27 cellular contexts compared by ENCODE assay signal in the genomic region with DNA sequence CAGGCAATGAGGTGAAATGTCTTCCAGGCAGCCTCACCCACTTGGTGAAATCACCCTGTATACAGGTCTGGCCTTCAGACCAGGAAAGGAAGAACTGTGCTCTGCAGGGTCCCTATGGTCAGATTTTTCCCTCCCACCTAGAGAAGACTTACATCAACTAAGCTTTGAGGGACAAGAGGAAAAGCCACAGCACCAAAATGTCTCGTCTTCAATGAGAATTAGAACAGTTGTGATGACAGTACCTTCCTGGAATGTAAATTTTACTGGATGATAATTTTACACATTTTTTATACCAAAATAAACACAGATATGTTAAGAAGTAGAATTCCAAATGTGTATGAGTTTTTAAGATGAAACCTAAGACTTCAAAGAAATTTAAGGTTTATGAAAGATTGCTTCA.
"Had no signal": no experiment of that assay in that cellular context is flagged by ENCODE, and none has a peak within 500 bp of the region (broad histone marks: within the 10 kb centered on the region; RNA-seq: fewer than 3 reads in every experiment).

No MANE protein-coding gene starts in this region.

- DNase-seq: activated CD4-positive, alpha-beta T cell treated with anti-CD3 and anti-CD28 coated beads for 4 hours; activated CD4-positive, alpha-beta T cell treated with anti-CD3 and anti-CD28 coated beads, Interleukin-2, amount 50 U/mL, for 4 hours; activated effector memory CD4-positive, alpha-beta T cell treated with Interleukin-2 at 50 U/mL for 16 hours; activated naive CD4-positive, alpha-beta T cell treated with Interleukin-2 at 50 U/mL for 16 hours; activated T-cell treated with anti-CD3 and anti-CD28 coated beads for 4 hours; caudate nucleus; endodermal cell; foreskin melanocyte; heart right ventricle; lower lobe of right lung; mesenchymal stem cell; retina; sigmoid colon; stimulated activated CD4-positive, alpha-beta T cell treated with anti-CD3 and anti-CD28 coated beads, Interleukin-15, amount 100 ng/mL, for 24 hours; stimulated activated CD4-positive, alpha-beta T cell treated with anti-CD3 and anti-CD28 coated beads, Interleukin-2, amount 100 ng/mL, for 24 hours; stimulated activated naive B cell treated with anti-CD40 and anti-IgM and Interleukin-4, amounts not matched to agents 10 μg/mL and 1 μg/mL and 100 μg/mL, for 72 hours; stomach; tibial artery; upper lobe of right lung had no signal

- H3K9me3 ChIP-seq: ascending aorta, heart right ventricle, lower lobe of right lung, prostate gland, sigmoid colon, stomach, suprapubic skin, tibial artery, upper lobe of right lung had no signal

- H3K36me3 Mint-ChIP-seq: activated naive CD8-positive, alpha-beta T cell; stimulated activated naive B cell treated with anti-CD40 and anti-IgM and Interleukin-4, amounts not matched to agents 10 μg/mL and 1 μg/mL and 100 μg/mL, for 72 hours had no signal

- H3K4me3 ChIP-seq: ascending aorta, heart right ventricle, lower lobe of right lung, prostate gland, sigmoid colon, stomach, suprapubic skin, tibial artery, upper lobe of right lung had no signal

- H3K9me3 Mint-ChIP-seq: dendritic cell treated with granulocyte-macrophage colony-stimulating factor and Interleukin-4, amounts not matched to agents 40 ng/mL and 50 ng/mL, for 4 days; endodermal cell; nephron; stimulated activated naive B cell treated with anti-CD40 and anti-IgM and Interleukin-4, amounts not matched to agents 10 μg/mL and 1 μg/mL and 100 μg/mL, for 72 hours had no signal

- H3K27me3 Mint-ChIP-seq: dendritic cell treated with granulocyte-macrophage colony-stimulating factor and Interleukin-4, amounts not matched to agents 40 ng/mL and 50 ng/mL, for 4 days had no signal

- H3K27ac Mint-ChIP-seq: activated naive CD8-positive, alpha-beta T cell; dendritic cell treated with granulocyte-macrophage colony-stimulating factor and Interleukin-4, amounts not matched to agents 40 ng/mL and 50 ng/mL, for 4 days; endodermal cell; nephron; stimulated activated naive B cell treated with anti-CD40 and anti-IgM and Interleukin-4, amounts not matched to agents 10 μg/mL and 1 μg/mL and 100 μg/mL, for 72 hours had no signal

- ATAC-seq: esophagus mucosa; heart right ventricle; left lobe of liver; lower lobe of right lung; stimulated activated naive B cell treated with anti-CD40 and anti-IgM and Interleukin-4, amounts not matched to agents 10 μg/mL and 1 μg/mL and 100 μg/mL, for 72 hours; upper lobe of right lung had no signal

- H3K27ac ChIP-seq: ascending aorta, heart right ventricle, lower lobe of right lung, sigmoid colon, stomach, suprapubic skin, tibial artery, upper lobe of right lung had no signal

- H3K4me3 Mint-ChIP-seq: activated naive CD8-positive, alpha-beta T cell; dendritic cell treated with granulocyte-macrophage colony-stimulating factor and Interleukin-4, amounts not matched to agents 40 ng/mL and 50 ng/mL, for 4 days; endodermal cell; nephron; stimulated activated naive B cell treated with anti-CD40 and anti-IgM and Interleukin-4, amounts not matched to agents 10 μg/mL and 1 μg/mL and 100 μg/mL, for 72 hours had no signal

- H3K27me3 ChIP-seq: ascending aorta, heart right ventricle, sigmoid colon, stomach, suprapubic skin, tibial artery, upper lobe of right lung had no signal

- H3K36me3 ChIP-seq: ascending aorta, heart right ventricle, lower lobe of right lung, prostate gland, sigmoid colon, stomach, suprapubic skin, tibial artery, upper lobe of right lung had no signal

- H3K4me1 ChIP-seq: lower lobe of right lung, upper lobe of right lung had no signal
